In genomic region chr12:103848917-103849491, GRCh38 we compare ENCODE assay signal across 20 cellular contexts. TPM values are rescaled to one million over a fixed set of nuclear protein-coding genes. Genes with fewer than 3 reads are reported as not detected.
DNase-seq lines count a peak whose midpoint lies in the region; ATAC-seq and TF ChIP-seq lines count a peak whose summit lies in the region.
"Had no signal": no experiment of that assay in that cellular context is flagged by ENCODE, and none has a peak within 500 bp of the region (broad histone marks: within the 10 kb centered on the region; RNA-seq: fewer than 3 reads in every experiment).

No MANE protein-coding gene starts in this region.

- TF ChIP-seq POLR2A in prostate gland (IDR thresholded peaks at IDR 0.05) = no peak

- H3K36me3 Mint-ChIP-seq in mesothelial cell of epicardium = no peaks in the 10 kb centered on the region
- H3K36me3 Mint-ChIP-seq: activated CD4-positive, alpha-beta memory T cell treated with anti-CD3 and anti-CD28 coated beads for 36 hours; stimulated activated naive B cell treated with anti-CD40 and anti-IgM and Interleukin-4, amounts not matched to agents 10 μg/mL and 1 μg/mL and 100 μg/mL, for 72 hours had no signal

- no peak for DNase-seq in Right ventricle myocardium inferior (ENCODE audit: missing footprints)
- no peak for DNase-seq in cardiac septum (ENCODE audit: low spot score)
- DNase-seq in foreskin fibroblast = peak; percentile 21 to 43
- DNase-seq in prostate gland (ENCODE audit: low spot score) = no peak
- no peak for DNase-seq in aorta
- no peak for DNase-seq in mesothelial cell of epicardium (ENCODE audit: low spot score in 2 of 2, unreplicated experiment in 2 of 2)
- DNase-seq: activated CD4-positive, alpha-beta memory T cell treated with anti-CD3 and anti-CD28 coated beads for 36 hours; activated naive CD4-positive, alpha-beta T cell; activated T-cell treated with anti-CD3 and anti-CD28 coated beads for 4 hours; colonic mucosa; GOT3; Kasumi-1; NCI-H1105; NCI-H2107; NCI-H526 treated with DMSO at 0.1 percent for 48 hours; SHP77 treated with DMSO at 0.1 percent for 48 hours; stimulated activated naive B cell treated with anti-CD40 and anti-IgM and Interleukin-4, amounts not matched to agents 10 μg/mL and 1 μg/mL and 100 μg/mL, for 72 hours had no signal

- H3K4me1 ChIP-seq in prostate gland (replicated peaks) (peaks cover 23% of the 10 kb centered on the region), aorta (ENCODE audit: control insufficient read depth in 1 of 2, insufficient read depth in 2 of 2, low read length in 2 of 2) (peaks cover 0 to 5% of the 10 kb centered on the region in 2 donors)
- H3K4me1 ChIP-seq: BLaER1, colonic mucosa had no signal

- TF ChIP-seq CTCF in foreskin fibroblast (IDR thresholded peaks at IDR 0.05; ENCODE audit: low read depth, low read length) = no peak
- no peak for TF ChIP-seq CTCF in prostate gland (IDR thresholded peaks at IDR 0.05)
- no peak for TF ChIP-seq CTCF in mesothelial cell of epicardium (IDR thresholded peaks at IDR 0.05; ENCODE audit: unreplicated experiment)

- 42% methylated on average over 4 of the region's 4 CpGs for WGBS in prostate gland
- 71 to 92% methylated on average over 4 of the region's 4 CpGs for WGBS in aorta, 2 donors

- peak; percentile 70 for ATAC-seq in Right ventricle myocardium inferior
- peak; percentile 81 for ATAC-seq in aorta (ENCODE audit: low FRiP score)
- no peak for ATAC-seq in GM19463 (IDR thresholded peaks at IDR 0.05; ENCODE audit: unreplicated experiment)
- ATAC-seq in HG02885 (IDR thresholded peaks at IDR 0.05; ENCODE audit: poor library complexity, unreplicated experiment) = no peak
- ATAC-seq: stimulated activated naive B cell treated with anti-CD40 and anti-IgM and Interleukin-4, amounts not matched to agents 10 μg/mL and 1 μg/mL and 100 μg/mL, for 72 hours had no signal

- intact Hi-C loops in Right ventricle myocardium inferior (cut with DNase I) (loop anchor here (10.0 kb wide), 1 partner anchor 224 kb away; no protein-coding TSS in a partner anchor), cardiac septum (cut with DNase I) (no loop called here), prostate gland (cut with DNase I) (no loop called here), aorta (cut with DNase I) (no loop called here)

- H3K27ac Mint-ChIP-seq in mesothelial cell of epicardium = no peak overlapping the region
- H3K27ac Mint-ChIP-seq: activated CD4-positive, alpha-beta memory T cell treated with anti-CD3 and anti-CD28 coated beads for 36 hours; stimulated activated naive B cell treated with anti-CD40 and anti-IgM and Interleukin-4, amounts not matched to agents 10 μg/mL and 1 μg/mL and 100 μg/mL, for 72 hours had no signal

- H3K36me3 ChIP-seq in prostate gland (no peaks in the 10 kb centered on the region), aorta (ENCODE audit: control insufficient read depth in 1 of 2, insufficient read depth in 2 of 2, low read length in 1 of 2) (peaks cover 0 to 1% of the 10 kb centered on the region in 2 donors)
- H3K36me3 ChIP-seq: BLaER1, colonic mucosa had no signal

- H3K4me3 ChIP-seq in foreskin fibroblast (ENCODE audit: low read depth in 1 of 2, low read length in 2 of 2) = no peak overlapping the region
- H3K4me3 ChIP-seq in prostate gland = no peak overlapping the region
- no peak overlapping the region for H3K4me3 ChIP-seq in aorta (ENCODE audit: low read length in 2 of 2)
- H3K4me3 ChIP-seq: BLaER1, colonic mucosa had no signal

- no peaks in the 10 kb centered on the region for H3K27me3 ChIP-seq in prostate gland (replicated peaks; ENCODE audit: insufficient read depth)
- H3K27me3 ChIP-seq in aorta (ENCODE audit: control insufficient read depth in 1 of 2, insufficient read depth in 2 of 2, low read length in 1 of 2) = no peaks in the 10 kb centered on the region
- H3K27me3 ChIP-seq: BLaER1, colonic mucosa had no signal

- peak overlapping the region; percentile 70 to 81 for H3K27ac ChIP-seq in prostate gland
- peak overlapping the region in 1 of 2 donors; percentile 59 for H3K27ac ChIP-seq in aorta (ENCODE audit: low read depth in 1 of 2, low read length in 2 of 2)
- H3K27ac ChIP-seq: BLaER1 had no signal

- H3K9me3 ChIP-seq in prostate gland (no peaks in the 10 kb centered on the region), aorta (ENCODE audit: control insufficient read depth, low read length) (no peaks in the 10 kb centered on the region)
- H3K9me3 ChIP-seq: BLaER1, colonic mucosa had no signal

- H3K9me3 Mint-ChIP-seq in mesothelial cell of epicardium = no peaks in the 10 kb centered on the region
- H3K9me3 Mint-ChIP-seq: activated CD4-positive, alpha-beta memory T cell treated with anti-CD3 and anti-CD28 coated beads for 36 hours; stimulated activated naive B cell treated with anti-CD40 and anti-IgM and Interleukin-4, amounts not matched to agents 10 μg/mL and 1 μg/mL and 100 μg/mL, for 72 hours had no signal

- no peak overlapping the region for H3K4me3 Mint-ChIP-seq in mesothelial cell of epicardium
- H3K4me3 Mint-ChIP-seq: activated CD4-positive, alpha-beta memory T cell treated with anti-CD3 and anti-CD28 coated beads for 36 hours; stimulated activated naive B cell treated with anti-CD40 and anti-IgM and Interleukin-4, amounts not matched to agents 10 μg/mL and 1 μg/mL and 100 μg/mL, for 72 hours had no signal

- H3K4me1 Mint-ChIP-seq in mesothelial cell of epicardium = peaks cover 42% of the 10 kb centered on the region
- H3K4me1 Mint-ChIP-seq: stimulated activated naive B cell treated with anti-CD40 and anti-IgM and Interleukin-4, amounts not matched to agents 10 μg/mL and 1 μg/mL and 100 μg/mL, for 72 hours had no signal

- no peaks in the 10 kb centered on the region for H3K27me3 Mint-ChIP-seq in mesothelial cell of epicardium (ENCODE audit: low read depth)
- H3K27me3 Mint-ChIP-seq: stimulated activated naive B cell treated with anti-CD40 and anti-IgM and Interleukin-4, amounts not matched to agents 10 μg/mL and 1 μg/mL and 100 μg/mL, for 72 hours had no signal

RNA-seq across cellular contexts. Expression of gene NT5DC3, which starts 8.0 kb away (rescaled TPM):
- 3.1 TPM for total RNA-seq in Right ventricle myocardium inferior
- total RNA-seq in cardiac septum = 4.7 TPM
- 10 to 100 TPM; 12.4 to 29.7 TPM for total RNA-seq in prostate gland
- 100 to 1,000 TPM in 1 of 2 donors, 10 to 100 TPM in 1; 28.1 to 104 TPM for total RNA-seq in aorta
- 10 to 100 TPM in 1 of 2 donors, 1 to 10 TPM in 1; 3.6 to 24.3 TPM for polyA plus RNA-seq in aorta
- 7.7 to 9.1 TPM (median 8.7 TPM) in 3 replicates for total RNA-seq in mesothelial cell of epicardium

Comparison
In these comparisons a context has a peak if more than half of its experiments do, and no peak if none do; other contexts are left out.
1. ATAC-seq: peak in Right ventricle myocardium inferior (single experiment) and aorta (single experiment); none in GM19463 (single experiment) and HG02885 (single experiment).
2. DNase-seq: peak in foreskin fibroblast (2 of 2); none in Right ventricle myocardium inferior (single experiment), cardiac septum (single experiment), prostate gland (single experiment), aorta (0 of 2) and mesothelial cell of epicardium (0 of 2).